ENCODE assay signal across 12 cellular contexts in the genomic region with DNA sequence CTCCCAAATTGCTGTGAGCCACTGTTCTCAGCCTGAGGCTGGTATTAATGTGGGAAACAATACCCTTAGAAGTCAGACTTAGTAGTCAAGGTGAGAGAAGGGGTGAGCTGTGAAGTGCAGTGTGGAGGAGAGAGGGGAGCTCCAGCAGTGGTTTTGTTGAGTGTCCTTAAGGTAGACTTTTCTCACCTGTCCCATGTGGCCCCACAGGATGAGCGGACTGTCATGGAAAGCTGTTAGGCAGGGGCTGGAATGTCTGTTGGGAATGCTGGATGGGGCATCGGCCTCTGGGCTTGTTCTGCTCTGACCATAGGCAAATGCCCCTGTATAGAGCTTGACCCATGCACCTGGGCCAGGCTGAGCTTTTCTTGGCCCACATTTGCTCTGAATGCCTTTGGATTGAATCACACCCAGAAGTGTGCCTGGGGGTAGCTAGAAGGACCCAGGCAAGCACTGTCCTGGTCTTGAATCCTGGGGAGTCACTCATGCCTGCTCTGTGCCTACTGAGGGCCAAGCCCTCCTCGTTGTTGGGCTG. TPM values are rescaled to one million over a fixed set of nuclear protein-coding genes. Genes with fewer than 3 reads are reported as not detected.
DNase-seq lines count a peak whose midpoint lies in the region; ATAC-seq and TF ChIP-seq lines count a peak whose summit lies in the region.
"Had no signal": no experiment of that assay in that cellular context is flagged by ENCODE, and none has a peak within 500 bp of the region (broad histone marks: within the 10 kb centered on the region; RNA-seq: fewer than 3 reads in every experiment).

No MANE protein-coding gene starts in this region.

- H3K9me2 ChIP-seq in SK-N-SH, result no peaks in the 10 kb centered on the region

- H3K4me1 ChIP-seq in SK-N-SH (ENCODE audit: control insufficient read depth in 1 of 2, insufficient read depth in 2 of 2, low read depth in 1 of 2, low read length in 1 of 2) (peaks cover 34 to 66% of the 10 kb centered on the region in 2 experiments; a peak in 3 of 4 replicates), gastroesophageal sphincter (peaks cover 17 to 95% (median 66%) of the 10 kb centered on the region in 3 donors), smooth muscle cell (ENCODE audit: low read depth) (peaks cover 70% of the 10 kb centered on the region)

- H3K79me2 ChIP-seq in SK-N-SH (ENCODE audit: insufficient read depth), result peaks cover 84% of the 10 kb centered on the region
- peaks cover 54% of the 10 kb centered on the region for H3K79me2 ChIP-seq in smooth muscle cell (ENCODE audit: low read depth)

- peak overlapping the region; percentile 32; the same call in 1 of the 2 replicates for H3K4me2 ChIP-seq in SK-N-SH
- H3K4me2 ChIP-seq in smooth muscle cell, result peak overlapping the region; percentile 70

- peaks cover 13% of the 10 kb centered on the region for H3K36me3 Mint-ChIP-seq in activated B cell treated with CpG ODN at 0.5 μM for 24 hours (ENCODE audit: low read depth)

- H3K9ac ChIP-seq in SK-N-SH, result no peak overlapping the region
- peak overlapping the region; percentile 52 for H3K9ac ChIP-seq in smooth muscle cell (ENCODE audit: low read depth)

- no peak for TF ChIP-seq RAD21 in SK-N-SH (IDR thresholded peaks at IDR 0.05; ENCODE audit: low read length)

- H3F3A ChIP-seq in SK-N-SH (replicated peaks; ENCODE audit: insufficient read depth) (peaks cover 53% of the 10 kb centered on the region), smooth muscle cell (ENCODE audit: low read depth) (peaks cover 40% of the 10 kb centered on the region)

- H3K27ac ChIP-seq in SK-N-SH (ENCODE audit: low read depth in 2 of 2, low read length in 1 of 2), result no peak overlapping the region; a peak in 1 of 4 replicates
- peak overlapping the region in 3 of 4 donors; percentile 48 to 78 (median 49) for H3K27ac ChIP-seq in gastroesophageal sphincter
- H3K27ac ChIP-seq in smooth muscle cell (ENCODE audit: low read depth), result peak overlapping the region; percentile 99
- H3K27ac ChIP-seq: 22Rv1 had no signal

- no peak overlapping the region for H2AFZ ChIP-seq in SK-N-SH (ENCODE audit: low read depth)
- no peak overlapping the region for H2AFZ ChIP-seq in smooth muscle cell (ENCODE audit: low read depth)

- peaks cover 3 to 4% of the 10 kb centered on the region in 2 experiments for H3K36me3 ChIP-seq in SK-N-SH (replicated peaks in 1 of 2; ENCODE audit: control insufficient read depth in 1 of 2, insufficient read depth in 2 of 2, low read length in 1 of 2)
- peaks cover 0 to 8% of the 10 kb centered on the region in 2 donors for H3K36me3 ChIP-seq in gastroesophageal sphincter
- H3K36me3 ChIP-seq in smooth muscle cell (ENCODE audit: low read depth), result no peaks in the 10 kb centered on the region
- H3K36me3 ChIP-seq: ovary had no signal

- H3K4me3 Mint-ChIP-seq in activated B cell treated with CpG ODN at 0.5 μM for 24 hours, result no peak overlapping the region

- DNase-seq in SK-N-SH (no peak), activated B cell treated with CpG ODN at 0.5 μM for 24 hours (no peak), smooth muscle cell (lab: John Stamatoyannopoulos, UW; ENCODE audit: unreplicated experiment) (no peak), GM10266 (ENCODE audit: extremely low spot score) (no peak)
- DNase-seq in effector CD8-positive, alpha-beta T cell (lab: John Stamatoyannopoulos, UW), result no peak
- DNase-seq: NCI-H1436 treated with DMSO at 0.1 percent for 48 hours, ovary, SHP77 had no signal

- H4K20me1 ChIP-seq in SK-N-SH (ENCODE audit: insufficient read depth), result no peaks in the 10 kb centered on the region; the same call in 1 of the 2 replicates
- H4K20me1 ChIP-seq in smooth muscle cell (ENCODE audit: low read depth), result peaks cover 4% of the 10 kb centered on the region

- peaks cover 88% of the 10 kb centered on the region for H3K4me1 Mint-ChIP-seq in activated B cell treated with CpG ODN at 0.5 μM for 24 hours

- H3K27ac Mint-ChIP-seq in activated B cell treated with CpG ODN at 0.5 μM for 24 hours, result peak overlapping the region; percentile 15

- TF ChIP-seq POLR2A in gastroesophageal sphincter (IDR thresholded peaks at IDR 0.05), result no peak

- H3K27me3 ChIP-seq in SK-N-SH (ENCODE audit: insufficient read depth) (no peaks in the 10 kb centered on the region), gastroesophageal sphincter (no peaks in the 10 kb centered on the region), smooth muscle cell (ENCODE audit: low read depth) (no peaks in the 10 kb centered on the region)
- H3K27me3 ChIP-seq: ovary had no signal

- CTCF ChIA-PET in SK-N-SH (lab: Yijun Ruan, JAX) (interaction anchor here (0.6 to 21.2 kb wide), 3 partner anchors 44 to 118 kb away, joined by 3 to 602 read pairs (median 6); a partner anchor contains a TSS), activated B cell treated with CpG ODN at 0.5 μM for 24 hours (lab: Charles Lee) (interaction anchor here (0.6 to 7.9 kb wide), 3 partner anchors 57 to 221 kb away, joined by 3 to 210 read pairs (median 10); no protein-coding TSS in a partner anchor)

- TF ChIP-seq EP300 in SK-N-SH (IDR thresholded peaks at IDR 0.05; ENCODE audit: borderline replicate concordance in 1 of 2, low read depth in 1 of 2, low read length in 1 of 2), result no peak
- TF ChIP-seq EP300 in gastroesophageal sphincter (IDR thresholded peaks at IDR 0.05), result no peak

- H3K9me3 Mint-ChIP-seq in activated B cell treated with CpG ODN at 0.5 μM for 24 hours, result peaks cover 6% of the 10 kb centered on the region

- POLR2A ChIA-PET in SK-N-SH (lab: Yijun Ruan, JAX) (no interaction called here), activated B cell treated with CpG ODN at 0.5 μM for 24 hours (lab: Charles Lee) (interaction anchor here (0.6 to 1.3 kb wide), 4 partner anchors 13 to 48 kb away, joined by 3 to 4 read pairs (median 3); no protein-coding TSS in a partner anchor)

- intact Hi-C loops in activated B cell treated with CpG ODN at 0.5 μM for 24 hours (cut with micrococcal nuclease), result loop anchor here (10.0 kb wide), 1 partner anchor 237 kb away; no protein-coding TSS in a partner anchor

- no peaks in the 10 kb centered on the region for H3K27me3 Mint-ChIP-seq in activated B cell treated with CpG ODN at 0.5 μM for 24 hours

- ATAC-seq in SK-N-SH treated with all-trans-retinoic acid at 6 μM for 48 hours (no peak), activated B cell treated with CpG ODN at 0.5 μM for 24 hours (ENCODE audit: low read depth) (no peak), gastroesophageal sphincter (no peak), GM18861 (IDR thresholded peaks at IDR 0.05; ENCODE audit: unreplicated experiment) (no peak)

- no peak overlapping the region for H3K4me3 ChIP-seq in SK-N-SH (ENCODE audit: low read depth in 2 of 2, low read length in 1 of 2)
- H3K4me3 ChIP-seq in gastroesophageal sphincter, result no peak overlapping the region
- no peak overlapping the region for H3K4me3 ChIP-seq in smooth muscle cell
- H3K4me3 ChIP-seq: ovary had no signal

- no peaks in the 10 kb centered on the region for H3K9me3 ChIP-seq in SK-N-SH
- H3K9me3 ChIP-seq in gastroesophageal sphincter, result no peaks in the 10 kb centered on the region
- H3K9me3 ChIP-seq in smooth muscle cell (replicated peaks; ENCODE audit: low read depth), result no peaks in the 10 kb centered on the region
- H3K9me3 ChIP-seq: ovary had no signal

- TF ChIP-seq CTCF in SK-N-SH (IDR thresholded peaks at IDR 0.05) (no peak), activated B cell treated with CpG ODN at 0.5 μM for 24 hours (IDR thresholded peaks at IDR 0.05) (no peak), gastroesophageal sphincter (IDR thresholded peaks at IDR 0.05) (no peak), smooth muscle cell (IDR thresholded peaks at IDR 0.05; ENCODE audit: borderline replicate concordance, insufficient read depth, poor library complexity, severe bottlenecking) (no peak), GM10266 (IDR thresholded peaks at IDR 0.05; ENCODE audit: control insufficient read depth, insufficient read depth, low read depth, missing control alignments) (no peak)

- 80% methylated on average over 3 of the region's 3 CpGs for WGBS in SK-N-SH (ENCODE audit: low lambda C conversion rate)
- 100% methylated on average over 1 of the region's 3 CpGs; no CpG with 5 or more reads in 1 of the 2 donors for WGBS in gastroesophageal sphincter (ENCODE audit: low coverage in 1 of 2), 2 donors
- 87% methylated on average over 3 of the region's 3 CpGs for WGBS in smooth muscle cell (ENCODE audit: low lambda C conversion rate)

TF ChIP-seq in SK-N-SH, 30 proteins besides CTCF, POLR2A, EP300 and RAD21 (continues in another document):
- no peak for TF ChIP-seq SIN3A (IDR thresholded peaks at IDR 0.05; ENCODE audit: borderline replicate concordance, low read depth, low read length)
- no peak for TF ChIP-seq POLR2AphosphoS5 (IDR thresholded peaks at IDR 0.05; ENCODE audit: low read depth, low read length)
- TF ChIP-seq FOXM1 (IDR thresholded peaks at IDR 0.05; ENCODE audit: low read depth), result no peak
- TF ChIP-seq GABPA (IDR thresholded peaks at IDR 0.05; ENCODE audit: low read depth), result no peak

TF ChIP-seq in SK-N-SH treated with all-trans-retinoic acid at 6 μM for 48 hours, 23 proteins besides CTCF, POLR2A, EP300 and RAD21 (continues in another document):
- no peak for TF ChIP-seq ZC3H10 (CRISPR knock-in tag; IDR thresholded peaks at IDR 0.05)
- TF ChIP-seq CSDC2 (CRISPR knock-in tag; IDR thresholded peaks at IDR 0.05), result no peak
- no peak for TF ChIP-seq GLIS3 (CRISPR knock-in tag; IDR thresholded peaks at IDR 0.05)
- no peak for TF ChIP-seq ARNTL (CRISPR knock-in tag; IDR thresholded peaks at IDR 0.05; ENCODE audit: borderline replicate concordance, low read depth)
- TF ChIP-seq SNAI2 (CRISPR knock-in tag; IDR thresholded peaks at IDR 0.05), result no peak
- TF ChIP-seq ZFP30 (CRISPR knock-in tag; IDR thresholded peaks at IDR 0.05), result no peak
- no peak for TF ChIP-seq ESRRG (CRISPR knock-in tag; IDR thresholded peaks at IDR 0.05)
- no peak for TF ChIP-seq ZNF70 (CRISPR knock-in tag; IDR thresholded peaks at IDR 0.05)
- no peak for TF ChIP-seq PPARA (CRISPR knock-in tag; IDR thresholded peaks at IDR 0.05; ENCODE audit: borderline replicate concordance)
- TF ChIP-seq ZFP3 (CRISPR knock-in tag; IDR thresholded peaks at IDR 0.05), result no peak
- TF ChIP-seq TCF4 (CRISPR knock-in tag; IDR thresholded peaks at IDR 0.05; ENCODE audit: borderline replicate concordance), result no peak
- TF ChIP-seq OSR1 (CRISPR knock-in tag; IDR thresholded peaks at IDR 0.05), result no peak

RNA-seq across cellular contexts. Expression of a gene that starts 36.3 kb away (rescaled TPM):
- polyA plus RNA-seq in SK-N-SH (2012; rRNA removed) (not detected in 2 replicates), smooth muscle cell (not detected in 2 replicates)
- polyA plus RNA-seq in SK-N-SH (2012; cell fraction: cytosol; rRNA removed), result not detected in 2 replicates
- not detected in 2 replicates for polyA plus RNA-seq in SK-N-SH (2012; cell fraction: nucleus; rRNA removed)
- total RNA-seq in activated B cell treated with CpG ODN at 0.5 μM for 24 hours (0.07 TPM in 1 of 2 replicates, not detected in the other), gastroesophageal sphincter (not detected), smooth muscle cell (0.13 and 0.40 TPM in 2 replicates)

RNA-seq across cellular contexts. Expression of a gene that starts 47.3 kb away (rescaled TPM):
- polyA plus RNA-seq in SK-N-SH (2012; rRNA removed), result 44.0 and 78.1 TPM in 2 replicates
- 42.5 and 64.1 TPM in 2 replicates for polyA plus RNA-seq in SK-N-SH (2012; cell fraction: cytosol; rRNA removed)
- polyA plus RNA-seq in SK-N-SH (2012; cell fraction: nucleus; rRNA removed), result 57.0 and 58.9 TPM in 2 replicates
- total RNA-seq in activated B cell treated with CpG ODN at 0.5 μM for 24 hours, result 18.9 and 20.7 TPM in 2 replicates
- 10 to 100 TPM; 23.3 to 52.4 (median 37.1) TPM for total RNA-seq in gastroesophageal sphincter
- 39.8 and 42.7 TPM in 2 replicates for total RNA-seq in smooth muscle cell
- polyA plus RNA-seq in smooth muscle cell, result 46.3 and 82.5 TPM in 2 replicates

Comparison
In these comparisons a context has a peak if more than half of its experiments do, and no peak if none do; other contexts are left out.
1. H3K27ac ChIP-seq: peak in gastroesophageal sphincter (3 of 4) and smooth muscle cell (single experiment); none in SK-N-SH (0 of 2).